Comparison of ENCODE assay signal across 20 cellular contexts in genomic region chr4:32574803-32575202, GRCh38.
DNase-seq lines count a peak whose midpoint lies in the region; ATAC-seq lines count a peak whose summit lies in the region.
"Had no signal": no experiment of that assay in that cellular context is flagged by ENCODE, and none has a peak within 500 bp of the region (broad histone marks: within the 10 kb centered on the region; RNA-seq: fewer than 3 reads in every experiment).

No MANE protein-coding gene starts in this region.

- ATAC-seq in GM18867 (IDR thresholded peaks at IDR 0.05; ENCODE audit: unreplicated experiment) (no peak), HG03135 (IDR thresholded peaks at IDR 0.05; ENCODE audit: unreplicated experiment) (no peak)
- ATAC-seq: SK-N-SH treated with all-trans-retinoic acid at 6 μM for 48 hours had no signal

- H3K9me3 Mint-ChIP-seq in activated CD4-positive, alpha-beta memory T cell treated with anti-CD3 and anti-CD28 coated beads for 36 hours: peaks cover 10% of the 10 kb centered on the region

- CTCF ChIA-PET in activated CD4-positive, alpha-beta memory T cell treated with anti-CD3 and anti-CD28 coated beads for 36 hours (lab: Charles Lee): interaction anchor here (0.6 kb wide), 1 partner anchor 246 kb away, joined by 3 read pairs; no protein-coding TSS in a partner anchor

- POLR2A ChIA-PET in activated CD4-positive, alpha-beta memory T cell treated with anti-CD3 and anti-CD28 coated beads for 36 hours (lab: Charles Lee): no interaction called here

- peak overlapping the region; percentile 49 to 86 (median 72) for H3K27ac ChIP-seq in BLaER1 treated with 17β-estradiol and CSF1 and Interleukin-3, amounts not matched to agents 10 nM and 100 nM
- H3K27ac ChIP-seq: GM23248, KMS-11 had no signal

- no peaks in the 10 kb centered on the region for H3K9me3 ChIP-seq in BLaER1 treated with 17β-estradiol and CSF1 and Interleukin-3, amounts not matched to agents 10 nM and 100 nM (replicated peaks in 1 of 11)
- H3K9me3 ChIP-seq: BE2C, HAP-1 had no signal

- H3K36me3 Mint-ChIP-seq in activated CD4-positive, alpha-beta memory T cell treated with anti-CD3 and anti-CD28 coated beads for 36 hours: no peaks in the 10 kb centered on the region
- H3K36me3 Mint-ChIP-seq: CD8-positive, alpha-beta memory T cell had no signal

- H4K20me1 ChIP-seq in BLaER1 treated with 17β-estradiol and CSF1 and Interleukin-3, amounts not matched to agents 10 nM and 100 nM: no peaks in the 10 kb centered on the region

- peak overlapping the region; percentile 5 to 86 (median 67); a peak in 18 of 22 replicates for H3K4me2 ChIP-seq in BLaER1 treated with 17β-estradiol and CSF1 and Interleukin-3, amounts not matched to agents 10 nM and 100 nM
- H3K4me2 ChIP-seq: KMS-11 had no signal

- intact Hi-C loops in activated CD4-positive, alpha-beta memory T cell treated with anti-CD3 and anti-CD28 coated beads for 36 hours (cut with micrococcal nuclease): no loop called here

- H3K4me1 Mint-ChIP-seq in activated CD4-positive, alpha-beta memory T cell treated with anti-CD3 and anti-CD28 coated beads for 36 hours (ENCODE audit: low read depth): no peaks in the 10 kb centered on the region
- H3K4me1 Mint-ChIP-seq: CD8-positive, alpha-beta memory T cell had no signal

- no peaks in the 10 kb centered on the region for H3K27me3 ChIP-seq in BLaER1 treated with 17β-estradiol and CSF1 and Interleukin-3, amounts not matched to agents 10 nM and 100 nM
- H3K27me3 ChIP-seq: BE2C had no signal

- no peaks in the 10 kb centered on the region for H3K36me3 ChIP-seq in BLaER1 treated with 17β-estradiol and CSF1 and Interleukin-3, amounts not matched to agents 10 nM and 100 nM
- H3K36me3 ChIP-seq: BE2C, HAP-1 had no signal

- peaks cover 19 to 73% (median 52%) of the 10 kb centered on the region in 10 experiments for H3K4me1 ChIP-seq in BLaER1 treated with 17β-estradiol and CSF1 and Interleukin-3, amounts not matched to agents 10 nM and 100 nM
- H3K4me1 ChIP-seq: BE2C, HAP-1 had no signal

- no peaks in the 10 kb centered on the region for H3K27me3 Mint-ChIP-seq in activated CD4-positive, alpha-beta memory T cell treated with anti-CD3 and anti-CD28 coated beads for 36 hours
- H3K27me3 Mint-ChIP-seq: CD8-positive, alpha-beta memory T cell had no signal

- H3K4me3 Mint-ChIP-seq in activated CD4-positive, alpha-beta memory T cell treated with anti-CD3 and anti-CD28 coated beads for 36 hours: no peak overlapping the region
- H3K4me3 Mint-ChIP-seq: CD8-positive, alpha-beta memory T cell; T-helper 1 cell treated with Interleukin-12 subunit alpha and Interleukin-12 subunit beta and Interleukin-4 antibody, amounts not matched to agents 30 μg/mL and 1 μg/mL, for 36 hours had no signal

- H3K27ac Mint-ChIP-seq in activated CD4-positive, alpha-beta memory T cell treated with anti-CD3 and anti-CD28 coated beads for 36 hours: no peak overlapping the region
- H3K27ac Mint-ChIP-seq: CD8-positive, alpha-beta memory T cell; T-helper 1 cell treated with Interleukin-12 subunit alpha and Interleukin-12 subunit beta and Interleukin-4 antibody, amounts not matched to agents 30 μg/mL and 1 μg/mL, for 36 hours had no signal

- H3K9ac ChIP-seq in BLaER1 treated with 17β-estradiol and CSF1 and Interleukin-3, amounts not matched to agents 10 nM and 100 nM: peak overlapping the region in 6 of 11 experiments; percentile 28 to 60 (median 38); a peak in 4 of 22 replicates
- H3K9ac ChIP-seq: GM23248, KMS-11 had no signal

- peak; percentile 22 to 39 for DNase-seq in Kasumi-1 (lab: John Stamatoyannopoulos, UW)
- DNase-seq in NOMO-1 (lab: John Stamatoyannopoulos, UW; ENCODE audit: unreplicated experiment in 2 of 2): peak; percentile 76 to 81
- DNase-seq in SIG-M5 (lab: John Stamatoyannopoulos, UW): peak; percentile 10
- DNase-seq in amniotic stem cell (lab: John Stamatoyannopoulos, UW): no peak
- DNase-seq in activated CD4-positive, alpha-beta memory T cell treated with anti-CD3 and anti-CD28 coated beads for 36 hours: no peak
- DNase-seq: BE2C; CD8-positive, alpha-beta memory T cell; GM23248; NCI-H1694 treated with DMSO at 0.1 percent for 48 hours; NCI-H2107; NCI-H510A treated with DMSO at 0.1 percent for 48 hours; NCI-H82; SHP77 had no signal

- H3K4me3 ChIP-seq in BLaER1 treated with 17β-estradiol and CSF1 and Interleukin-3, amounts not matched to agents 10 nM and 100 nM: no peak overlapping the region
- H3K4me3 ChIP-seq: GM23248, HAP-1 had no signal

Comparison
In these comparisons a context has a peak if more than half of its experiments do, and no peak if none do; other contexts are left out.
1. DNase-seq: peak in Kasumi-1 (2 of 2), NOMO-1 (2 of 2) and SIG-M5 (single experiment); none in amniotic stem cell (single experiment) and activated CD4-positive, alpha-beta memory T cell treated with anti-CD3 and anti-CD28 coated beads for 36 hours (single experiment).